Comparison of ENCODE assay signal across 21 cellular contexts in the genomic region with DNA sequence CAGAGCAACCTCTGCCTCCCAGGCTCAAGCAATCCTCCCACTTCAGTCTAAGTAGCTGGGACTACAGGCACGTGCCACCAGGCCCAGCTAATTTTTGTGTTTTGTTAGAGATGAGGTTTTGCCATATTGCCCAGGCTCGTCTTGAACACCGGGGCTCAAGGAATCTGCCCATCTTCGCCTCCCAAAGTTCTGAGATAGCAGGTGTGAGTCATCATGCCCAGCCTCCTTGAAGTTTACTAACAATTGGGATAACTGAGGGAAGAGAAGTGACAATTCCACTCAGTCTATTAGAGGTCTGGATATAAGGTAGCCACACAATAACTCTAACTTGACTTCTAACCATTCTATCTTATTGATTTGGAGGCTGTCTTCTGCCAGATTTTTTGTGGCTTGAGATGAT. TPM values are rescaled to one million over a fixed set of nuclear protein-coding genes. Genes with fewer than 3 reads are reported as not detected.
A peak's percentile ranks its signal among the peaks of the same experiment; 100 is the strongest.
DNase-seq lines count a peak whose midpoint lies in the region; ATAC-seq, FAIRE-seq and TF ChIP-seq lines count a peak whose summit lies in the region.
"Had no signal": no experiment of that assay in that cellular context is flagged by ENCODE, and none has a peak within 500 bp of the region (broad histone marks: within the 10 kb centered on the region; RNA-seq: fewer than 3 reads in every experiment).

No MANE protein-coding gene starts in this region.

- H3K23ac ChIP-seq in IMR-90 (ENCODE audit: low read depth, low read length) (no peak overlapping the region), trophoblast cell (ENCODE audit: low read length) (no peak overlapping the region)

- no peak for DNase-seq in IMR-90
- DNase-seq in GM12878 (ENCODE audit: low read depth, low spot score) = no peak
- DNase-seq in trophoblast cell = no peak
- no peak for DNase-seq in putamen (ENCODE audit: low spot score)
- DNase-seq in WERI-Rb-1 = no peak
- DNase-seq in SKM-1 treated with dmso at 0.1 percent for 144 hours (lab: John Stamatoyannopoulos, UW; ENCODE audit: unreplicated experiment) = no peak
- DNase-seq: AML-193, GM23248, HCEC 1CT, Kasumi-1, NCI-H1417, NCI-H1694 treated with DMSO at 0.1 percent for 48 hours, NCI-H2081 treated with DMSO at 0.1 percent for 48 hours, NCI-H446 treated with DMSO at 0.1 percent for 48 hours, NCI-H526 treated with DMSO at 0.1 percent for 48 hours, OCI-M1, SHP77, SW 1271 had no signal

- no peak overlapping the region for H3K4ac ChIP-seq in IMR-90 (ENCODE audit: low read depth, low read length)
- no peak overlapping the region for H3K4ac ChIP-seq in trophoblast cell (ENCODE audit: low read depth, low read length)

- in situ Hi-C loops in IMR-90 (cut with MboI; ENCODE audit: low sequenced_read_pairs) = no loop called here
- in situ Hi-C loops in GM12878 (cut with MboI) = no loop called here

- no peak overlapping the region for H3K18ac ChIP-seq in IMR-90 (ENCODE audit: low read depth, low read length)
- H3K18ac ChIP-seq in trophoblast cell (ENCODE audit: low read length) = no peak overlapping the region

- H2BK5ac ChIP-seq in IMR-90 (ENCODE audit: low read depth, low read length, poor library complexity, severe bottlenecking) (no peak overlapping the region), trophoblast cell (ENCODE audit: low read depth, low read length, poor library complexity) (no peak overlapping the region)

- CTCF ChIA-PET in IMR-90 (lab: Yijun Ruan, JAX) = no interaction called here
- CTCF ChIA-PET in GM12878 (lab: Yijun Ruan, JAX) = no interaction called here

- H3K79me2 ChIP-seq in GM12878 (ENCODE audit: control insufficient read depth, insufficient read depth, low read length) (no peaks in the 10 kb centered on the region), trophoblast cell (ENCODE audit: control insufficient read depth, insufficient read depth, low read length, poor library complexity) (no peaks in the 10 kb centered on the region)

- intact Hi-C loops in IMR-90 (cut with micrococcal nuclease) (no loop called here), GM12878 (cut with micrococcal nuclease; ENCODE audit: unreplicated experiment) (loop anchor here (10.0 kb wide), 1 partner anchor 545 kb away; a partner anchor contains a TSS)

- peaks cover 19 to 43% (median 34%) of the 10 kb centered on the region in 11 experiments for H3K36me3 ChIP-seq in BLaER1 treated with 17β-estradiol and CSF1 and Interleukin-3, amounts not matched to agents 10 nM and 100 nM
- H3K36me3 ChIP-seq in IMR-90 (ENCODE audit: control insufficient read depth, insufficient read depth, low read length) (peaks cover 17% of the 10 kb centered on the region), GM12878 (ENCODE audit: control insufficient read depth in 2 of 2, insufficient read depth in 2 of 2, low read length in 1 of 2) (peaks cover 4 to 7% of the 10 kb centered on the region in 2 experiments), trophoblast cell (ENCODE audit: control insufficient read depth in 1 of 2, insufficient read depth in 2 of 2, low read length in 2 of 2) (peaks cover 16 to 23% of the 10 kb centered on the region in 2 experiments), WERI-Rb-1 (peaks cover 19% of the 10 kb centered on the region)

- no peak for TF ChIP-seq EP300 in GM12878 (IDR thresholded peaks at IDR 0.05; ENCODE audit: borderline replicate concordance in 1 of 2, control insufficient read depth in 1 of 2, low read depth in 2 of 2, low read length in 2 of 2)

- H3K9me1 ChIP-seq in IMR-90 (ENCODE audit: insufficient read depth, low read length) = peaks cover 6% of the 10 kb centered on the region; the same call in 1 of the 2 replicates

- no peak overlapping the region for H2AK9ac ChIP-seq in IMR-90 (replicated peaks; ENCODE audit: low read depth, low read length, poor library complexity)

- peak overlapping the region in 9 of 11 experiments; percentile 31 to 76 (median 68); a peak in 18 of 22 replicates for H3K4me2 ChIP-seq in BLaER1 treated with 17β-estradiol and CSF1 and Interleukin-3, amounts not matched to agents 10 nM and 100 nM
- H3K4me2 ChIP-seq in IMR-90 (ENCODE audit: low read depth, low read length) (no peak overlapping the region), GM12878 (ENCODE audit: control insufficient read depth, insufficient read depth) (no peak overlapping the region), trophoblast cell (ENCODE audit: low read length) (no peak overlapping the region)

- no peak overlapping the region for H3K56ac ChIP-seq in IMR-90 (ENCODE audit: extremely low read depth, insufficient read depth, low read length)

- H2BK15ac ChIP-seq in IMR-90 (ENCODE audit: low read depth, low read length) = no peak overlapping the region

- H3K4me3 ChIP-seq in BLaER1 treated with 17β-estradiol and CSF1 and Interleukin-3, amounts not matched to agents 10 nM and 100 nM = 0 out of 20 replicates have a peak overlapping the region, but pooled peaks of 1 of the 10 experiments have one; percentile 0
- H3K4me3 ChIP-seq in IMR-90 (ENCODE audit: insufficient read depth, low read depth, low read length) (no peak overlapping the region), GM12878 (no peak overlapping the region), trophoblast cell (ENCODE audit: low read depth, low read length) (no peak overlapping the region), WERI-Rb-1 (ENCODE audit: low read depth, low read length) (no peak overlapping the region)
- H3K4me3 ChIP-seq: GM23248 had no signal

- FAIRE-seq in GM12878 (lab: Jason Lieb, UNC) = peak; percentile 73
- FAIRE-seq: G401.6 had no signal

- H2BK20ac ChIP-seq in IMR-90 (ENCODE audit: low read depth, low read length) = no peak overlapping the region

- H2BK120ac ChIP-seq in IMR-90 (ENCODE audit: low read depth, low read length) (no peak overlapping the region), trophoblast cell (ENCODE audit: insufficient read depth, low read length, poor library complexity) (no peak overlapping the region)

- dilution Hi-C loops in IMR-90 (cut with HindIII; ENCODE audit: low sequenced_read_pairs, unreplicated experiment) = no loop called here

- peak overlapping the region in 8 of 11 experiments; percentile 34 to 70 (median 60); a peak in 14 of 22 replicates for H3K9ac ChIP-seq in BLaER1 treated with 17β-estradiol and CSF1 and Interleukin-3, amounts not matched to agents 10 nM and 100 nM
- no peak overlapping the region; the same call in 1 of the 2 replicates for H3K9ac ChIP-seq in IMR-90 (ENCODE audit: low read depth, low read length)
- H3K9ac ChIP-seq in GM12878 (ENCODE audit: control insufficient read depth, insufficient read depth, low read length) = no peak overlapping the region
- no peak overlapping the region for H3K9ac ChIP-seq in trophoblast cell (ENCODE audit: low read length)
- H3K9ac ChIP-seq: GM23248 had no signal

- H3K27me3 ChIP-seq in BLaER1 treated with 17β-estradiol and CSF1 and Interleukin-3, amounts not matched to agents 10 nM and 100 nM = no peaks in the 10 kb centered on the region
- H3K27me3 ChIP-seq in IMR-90 (ENCODE audit: control insufficient read depth, insufficient read depth, low read length) = no peaks in the 10 kb centered on the region
- no peaks in the 10 kb centered on the region for H3K27me3 ChIP-seq in GM12878 (replicated peaks in 1 of 2; ENCODE audit: control insufficient read depth in 2 of 2, insufficient read depth in 2 of 2, low read length in 1 of 2)
- no peaks in the 10 kb centered on the region for H3K27me3 ChIP-seq in trophoblast cell (ENCODE audit: insufficient read depth, low read length)
- H3K27me3 ChIP-seq in WERI-Rb-1 (ENCODE audit: insufficient read depth, low read depth, severe bottlenecking) = no peaks in the 10 kb centered on the region

- RAD21 ChIA-PET in GM12878 (lab: Charles Lee; ENCODE audit: unreplicated experiment) = no interaction called here

- H2AFZ ChIP-seq in IMR-90 (replicated peaks; ENCODE audit: low read length, poor library complexity) (no peak overlapping the region), GM12878 (ENCODE audit: control insufficient read depth, low read depth, low read length) (no peak overlapping the region), trophoblast cell (ENCODE audit: insufficient read depth, low read length, poor library complexity) (no peak overlapping the region)
- H2AFZ ChIP-seq: GM23248 had no signal

- WGBS in IMR-90 (ENCODE audit: extremely low coverage in 2 of 2, insufficient read length in 1 of 2), 2 experiments = no CpG with 5 or more reads among the region's 4 CpGs
- 90% methylated on average over 4 of the region's 4 CpGs for WGBS in GM12878 (ENCODE audit: insufficient coverage, insufficient replicate concordance, low lambda C conversion rate, missing lambda C conversion rate)
- WGBS in trophoblast cell (ENCODE audit: extremely low coverage, insufficient coverage, insufficient read length) = no CpG with 5 or more reads among the region's 4 CpGs

- H4K8ac ChIP-seq in IMR-90 (ENCODE audit: low read depth in 2 of 2, low read length in 2 of 2) = no peak overlapping the region
- H4K8ac ChIP-seq in trophoblast cell (ENCODE audit: low read depth, low read length) = no peak overlapping the region

- peaks cover 18 to 72% (median 55%) of the 10 kb centered on the region in 10 experiments for H3K4me1 ChIP-seq in BLaER1 treated with 17β-estradiol and CSF1 and Interleukin-3, amounts not matched to agents 10 nM and 100 nM
- H3K4me1 ChIP-seq in IMR-90 (ENCODE audit: control insufficient read depth, insufficient read depth, low read length) (peaks cover 2% of the 10 kb centered on the region; the same call in 1 of the 2 replicates), GM12878 (ENCODE audit: control insufficient read depth, insufficient read depth, low read length) (no peaks in the 10 kb centered on the region), trophoblast cell (ENCODE audit: control insufficient read depth in 1 of 2, insufficient read depth in 2 of 2, low read length in 2 of 2) (no peaks in the 10 kb centered on the region)

- no peak for TF ChIP-seq POLR2A in IMR-90 (IDR thresholded peaks at IDR 0.05; ENCODE audit: low read depth, low read length)
- no peak for TF ChIP-seq POLR2A in GM12878 (IDR thresholded peaks at IDR 0.05; ENCODE audit: low read depth, low read length)

- peak overlapping the region; percentile 14 for H2BK12ac ChIP-seq in trophoblast cell (ENCODE audit: low read length)

- BruUV-seq in IMR-90 (replicated peaks; lab: Mats Ljungman, UMichigan) (TSS peak; percentile 48), GM12878 (replicated peaks; lab: Mats Ljungman, UMichigan) (no TSS peak)

- H3K9me3 ChIP-seq in BLaER1 treated with 17β-estradiol and CSF1 and Interleukin-3, amounts not matched to agents 10 nM and 100 nM (replicated peaks in 1 of 11) = no peaks in the 10 kb centered on the region
- H3K9me3 ChIP-seq in IMR-90 (ENCODE audit: control insufficient read depth, insufficient read depth, low read length) (no peaks in the 10 kb centered on the region), GM12878 (replicated peaks; ENCODE audit: control insufficient read depth, insufficient read depth, low read length) (no peaks in the 10 kb centered on the region), trophoblast cell (ENCODE audit: insufficient read depth, low read depth, low read length) (no peaks in the 10 kb centered on the region), WERI-Rb-1 (ENCODE audit: severe bottlenecking) (no peaks in the 10 kb centered on the region)

- no peaks in the 10 kb centered on the region for H4K20me1 ChIP-seq in BLaER1 treated with 17β-estradiol and CSF1 and Interleukin-3, amounts not matched to agents 10 nM and 100 nM
- no peaks in the 10 kb centered on the region for H4K20me1 ChIP-seq in IMR-90 (ENCODE audit: insufficient read depth, low read length)
- no peaks in the 10 kb centered on the region for H4K20me1 ChIP-seq in GM12878 (ENCODE audit: control insufficient read depth, insufficient read depth)

- H3K27ac ChIP-seq in BLaER1 treated with 17β-estradiol and CSF1 and Interleukin-3, amounts not matched to agents 10 nM and 100 nM = peak overlapping the region in 9 of 11 experiments; percentile 27 to 85 (median 79); a peak in 16 of 22 replicates
- H3K27ac ChIP-seq in IMR-90 (ENCODE audit: insufficient read depth, low read length) (no peak overlapping the region), GM12878 (ENCODE audit: control insufficient read depth, insufficient read depth) (no peak overlapping the region), trophoblast cell (ENCODE audit: low read depth, low read length) (no peak overlapping the region), WERI-Rb-1 (no peak overlapping the region)
- H3K27ac ChIP-seq: GM23248 had no signal

- TF ChIP-seq CTCF in IMR-90 (conservative IDR thresholded peaks at IDR 0.05; ENCODE audit: low read depth, low read length) (no peak), GM12878 (IDR thresholded peaks at IDR 0.05 in 2 of 3, conservative IDR thresholded peaks at IDR 0.05 in 1 of 3; ENCODE audit: control insufficient read depth in 2 of 3, extremely low read depth in 1 of 3, insufficient read depth in 1 of 3, low read depth in 3 of 3, low read length in 3 of 3) (no peak), WERI-Rb-1 (IDR thresholded peaks at IDR 0.05; ENCODE audit: low read depth, low read length) (no peak)

- TF ChIP-seq RAD21 in IMR-90 (IDR thresholded peaks at IDR 0.05; ENCODE audit: low read length) (no peak), GM12878 (IDR thresholded peaks at IDR 0.05; ENCODE audit: insufficient read depth, low read depth, low read length) (no peak)

- H3K14ac ChIP-seq in IMR-90 (replicated peaks; ENCODE audit: low read depth, low read length) (no peak overlapping the region), trophoblast cell (ENCODE audit: low read length) (no peak overlapping the region)

- no peak overlapping the region for H4K5ac ChIP-seq in IMR-90 (ENCODE audit: low read depth, low read length)

- H2AK5ac ChIP-seq in IMR-90 (ENCODE audit: low read depth, low read length) (no peak overlapping the region), trophoblast cell (ENCODE audit: low read length) (no peak overlapping the region)

- POLR2A ChIA-PET in IMR-90 (lab: Charles Lee; ENCODE audit: unreplicated experiment) = interaction anchor here (0.5 to 0.6 kb wide), 2 partner anchors 55 to 97 kb away, joined by 3 to 4 read pairs; no protein-coding TSS in a partner anchor
- POLR2A ChIA-PET in GM12878 (lab: Charles Lee) = no interaction called here

- no peak overlapping the region for H4K12ac ChIP-seq in trophoblast cell (ENCODE audit: low read depth, low read length)

- H4K91ac ChIP-seq in IMR-90 (ENCODE audit: insufficient read depth, low read depth, low read length) (no peak overlapping the region), trophoblast cell (ENCODE audit: low read depth, low read length) (no peak overlapping the region)

- SMC1A ChIA-PET in GM12878 (lab: Charles Lee; ENCODE audit: uncharacterized antibody, unreplicated experiment) = interaction anchor here (1.1 kb wide), 1 partner anchor 84 kb away, joined by 4 read pairs; no protein-coding TSS in a partner anchor

- H3K79me1 ChIP-seq in IMR-90 (ENCODE audit: low read depth in 1 of 2, low read length in 2 of 2) (peaks cover 0 to 3% of the 10 kb centered on the region in 2 experiments; a peak in 1 of 4 replicates), trophoblast cell (ENCODE audit: low read length) (no peaks in the 10 kb centered on the region)

- ATAC-seq in IMR-90 (ENCODE audit: low read depth) = no peak; the same call in 1 of the 2 replicates
- ATAC-seq in GM12878 = no peak
- ATAC-seq in GM21529 (IDR thresholded peaks at IDR 0.05; ENCODE audit: unreplicated experiment) = no peak

RNA-seq across cellular contexts. Expression of a gene that starts 6.3 kb away (rescaled TPM):
- total RNA-seq in IMR-90 (2012; rRNA removed) (33.9 and 43.9 TPM in 2 replicates), GM12878 (2014; rRNA removed) (69.0 and 78.6 TPM in 2 replicates), GM12878 (2014; rRNA removed; fragmentation: Illumina TruSeq; extraction: Trizol) (66.3 and 71.8 TPM in 2 replicates), GM12878 (2021) (79.4 and 86.2 TPM in 2 replicates)
- polyA plus RNA-seq in IMR-90 (2012; rRNA removed) (28.7 and 33.2 TPM in 2 replicates), GM12878 (2011; rRNA removed) (45.4 and 64.5 TPM in 2 replicates), GM12878 (2014; fragmentation: Illumina TruSeq; extraction: Trizol) (69.6 and 99.4 TPM in 2 replicates), GM12878 (2014; fragmentation: Nextera tagmentation; extraction: Ambion mirVana) (10 to 100 TPM in 1 of 2 experiments, 1 to 10 TPM in 1; 8.3 to 15.2 TPM), GM12878 (2014; rRNA removed) (77.5 and 85.3 TPM in 2 replicates), GM12878 (2016; fragmentation: Nextera tagmentation; extraction: Ambion mirVana) (10 to 100 TPM; 71.0 to 78.7 TPM)
- 23.3 and 34.3 TPM in 2 replicates for polyA plus RNA-seq in IMR-90 (2012; cell fraction: cytosol; rRNA removed)
- 19.3 and 25.8 TPM in 2 replicates for polyA plus RNA-seq in IMR-90 (2012; cell fraction: nucleus; rRNA removed; ENCODE audit: low replicate concordance)
- total RNA-seq in GM12878 (2013; cell fraction: nucleolus; rRNA removed) = 32.4 and 36.3 TPM in 2 replicates
- polyA plus RNA-seq in GM12878 (2011; ENCODE audit: low read depth) = 28.7 TPM
- polyA plus RNA-seq in GM12878 (2011; cell fraction: cytosol; rRNA removed) = 76.0 and 79.8 TPM in 2 replicates
- 62.4 and 81.8 TPM in 2 replicates for polyA plus RNA-seq in GM12878 (2011; cell fraction: nucleus; rRNA removed)
- 35.2 and 39.0 TPM in 2 replicates for polyA plus RNA-seq in GM12878 (2012)
- polyA minus RNA-seq in GM12878 (2011; rRNA and poly(A)+ RNA removed) = 80.5 and 117 TPM in 2 replicates
- polyA minus RNA-seq in GM12878 (2011; cell fraction: cytosol; rRNA and poly(A)+ RNA removed) = 16.3 and 25.6 TPM in 2 replicates
- 12.7 and 28.6 TPM in 2 replicates for polyA minus RNA-seq in GM12878 (2011; cell fraction: nucleus; rRNA and poly(A)+ RNA removed)
- 90.8 and 94.1 TPM in 2 replicates for polyA plus RNA-seq in trophoblast cell (2013)

RNA-seq across cellular contexts. Expression of a gene that starts 53.3 kb away (rescaled TPM):
- total RNA-seq in IMR-90 (2012; rRNA removed) = 23.8 and 25.3 TPM in 2 replicates
- polyA plus RNA-seq in IMR-90 (2012; rRNA removed) = 23.3 and 24.1 TPM in 2 replicates
- 10.5 and 14.8 TPM in 2 replicates for polyA plus RNA-seq in IMR-90 (2012; cell fraction: cytosol; rRNA removed)
- polyA plus RNA-seq in IMR-90 (2012; cell fraction: nucleus; rRNA removed; ENCODE audit: low replicate concordance) = 16.6 and 42.3 TPM in 2 replicates
- total RNA-seq in GM12878 (2013; cell fraction: nucleolus; rRNA removed) = 99.4 and 101 TPM in 2 replicates
- 24.3 and 28.2 TPM in 2 replicates for total RNA-seq in GM12878 (2014; rRNA removed)
- 26.2 and 29.5 TPM in 2 replicates for total RNA-seq in GM12878 (2014; rRNA removed; fragmentation: Illumina TruSeq; extraction: Trizol)
- 30.8 and 35.6 TPM in 2 replicates for total RNA-seq in GM12878 (2021)
- polyA plus RNA-seq in GM12878 (2011; ENCODE audit: low read depth) = 16.8 TPM
- polyA plus RNA-seq in GM12878 (2011; rRNA removed) = 60.7 and 67.0 TPM in 2 replicates
- 35.3 and 40.9 TPM in 2 replicates for polyA plus RNA-seq in GM12878 (2011; cell fraction: cytosol; rRNA removed)
- 49.4 and 62.4 TPM in 2 replicates for polyA plus RNA-seq in GM12878 (2011; cell fraction: nucleus; rRNA removed)
- polyA plus RNA-seq in GM12878 (2012) = 26.9 and 27.2 TPM in 2 replicates
- polyA plus RNA-seq in GM12878 (2014; fragmentation: Illumina TruSeq; extraction: Trizol) = 28.5 and 34.3 TPM in 2 replicates
- polyA plus RNA-seq in GM12878 (2014; fragmentation: Nextera tagmentation; extraction: Ambion mirVana) = 10 to 100 TPM; 53.1 to 53.8 TPM
- 25.8 and 34.3 TPM in 2 replicates for polyA plus RNA-seq in GM12878 (2014; rRNA removed)
- polyA plus RNA-seq in GM12878 (2016; fragmentation: Nextera tagmentation; extraction: Ambion mirVana) = 10 to 100 TPM; 28.5 to 32.8 TPM
- 31.7 and 32.2 TPM in 2 replicates for polyA minus RNA-seq in GM12878 (2011; rRNA and poly(A)+ RNA removed)
- 13.1 and 13.7 TPM in 2 replicates for polyA minus RNA-seq in GM12878 (2011; cell fraction: cytosol; rRNA and poly(A)+ RNA removed)
- 18.9 and 26.8 TPM in 2 replicates for polyA minus RNA-seq in GM12878 (2011; cell fraction: nucleus; rRNA and poly(A)+ RNA removed)
- polyA plus RNA-seq in trophoblast cell (2013) = 50.8 and 53.6 TPM in 2 replicates

Comparison
In these comparisons a context has a peak if more than half of its experiments do, and no peak if none do; other contexts are left out.
1. H3K27ac ChIP-seq: peak in BLaER1 treated with 17β-estradiol and CSF1 and Interleukin-3, amounts not matched to agents 10 nM and 100 nM (9 of 11); none in IMR-90 (single experiment), GM12878 (single experiment), trophoblast cell (single experiment) and WERI-Rb-1 (single experiment).
2. H3K4me2 ChIP-seq: peak in BLaER1 treated with 17β-estradiol and CSF1 and Interleukin-3, amounts not matched to agents 10 nM and 100 nM (9 of 11); none in IMR-90 (single experiment), GM12878 (single experiment) and trophoblast cell (single experiment).
3. H3K9ac ChIP-seq: peak in BLaER1 treated with 17β-estradiol and CSF1 and Interleukin-3, amounts not matched to agents 10 nM and 100 nM (8 of 11); none in IMR-90 (single experiment), GM12878 (single experiment) and trophoblast cell (single experiment).